Comparison of ENCODE assay signal across 15 cellular contexts in genomic region chr2:11930211-11930761, GRCh38.
DNase-seq lines count a peak whose midpoint lies in the region; ATAC-seq and TF ChIP-seq lines count a peak whose summit lies in the region.
"Had no signal": no experiment of that assay in that cellular context is flagged by ENCODE, and none has a peak within 500 bp of the region (broad histone marks: within the 10 kb centered on the region; RNA-seq: fewer than 3 reads in every experiment).

No MANE protein-coding gene starts in this region.

- CTCF ChIA-PET in A673 (lab: Charles Lee), result no interaction called here

- no peaks in the 10 kb centered on the region for H3K4me1 Mint-ChIP-seq in glutamatergic neuron (ENCODE audit: low read depth, unreplicated experiment)

- peaks cover 2% of the 10 kb centered on the region for H3K27me3 Mint-ChIP-seq in glutamatergic neuron (ENCODE audit: unreplicated experiment)
- H3K27me3 Mint-ChIP-seq: progenitor cell of endocrine pancreas had no signal

- peak; percentile 62 for DNase-seq in A673 (ENCODE audit: low spot score)
- DNase-seq in adrenal gland, result peak; percentile 22 to 64 (median 28)
- peak; percentile 86 for DNase-seq in lower lobe of right lung
- DNase-seq in glutamatergic neuron, result no peak
- DNase-seq: activated T-cell treated with anti-CD3 and anti-CD28 coated beads, Interleukin-2, amount 50 U/mL, for 4 hours; NCI-H1092; NCI-H510A; stimulated activated CD4-positive, alpha-beta T cell treated with anti-CD3 and anti-CD28 coated beads, Interleukin-4, amount 100 ng/mL, for 1 hour; stimulated activated naive CD4-positive, alpha-beta T cell treated with Interleukin-2 at 50 U/mL for 16 hours had no signal

- H3K27me3 ChIP-seq in A673 (replicated peaks; ENCODE audit: insufficient read depth, low read depth, low read length, poor library complexity) (no peaks in the 10 kb centered on the region), adrenal gland (no peaks in the 10 kb centered on the region), lower lobe of right lung (ENCODE audit: low read depth) (no peaks in the 10 kb centered on the region)
- H3K27me3 ChIP-seq: ascending aorta had no signal

- H3K9me3 ChIP-seq in A673 (ENCODE audit: low read depth, low read length, poor library complexity, severe bottlenecking) (no peaks in the 10 kb centered on the region), adrenal gland (replicated peaks in 1 of 3) (no peaks in the 10 kb centered on the region), lower lobe of right lung (no peaks in the 10 kb centered on the region)
- H3K9me3 ChIP-seq: ascending aorta had no signal

- peaks cover 10% of the 10 kb centered on the region for H3K4me1 ChIP-seq in A673 (ENCODE audit: insufficient read depth, low read length, poor library complexity, severe bottlenecking)
- no peaks in the 10 kb centered on the region for H3K4me1 ChIP-seq in adrenal gland (replicated peaks in 1 of 2)
- peaks cover 18% of the 10 kb centered on the region for H3K4me1 ChIP-seq in lower lobe of right lung
- H3K4me1 ChIP-seq: ascending aorta had no signal

- WGBS in adrenal gland, 4 donors, result 61 to 71% (median 67%) methylated on average over 11 of the region's 11 CpGs

- ATAC-seq in GM18868 (IDR thresholded peaks at IDR 0.05; ENCODE audit: unreplicated experiment) (peak; percentile 52), lower lobe of right lung (peak; percentile 54 to 84), HG02798 (IDR thresholded peaks at IDR 0.05; ENCODE audit: poor library complexity, unreplicated experiment) (no peak), GM19467 (IDR thresholded peaks at IDR 0.05; ENCODE audit: unreplicated experiment) (no peak), GM21786 (IDR thresholded peaks at IDR 0.05; ENCODE audit: unreplicated experiment) (no peak)
- ATAC-seq: activated T-cell treated with anti-CD3 and anti-CD28 coated beads, Interleukin-2, amount 50 U/mL, for 4 hours had no signal

- H3K4me3 ChIP-seq in A673 (ENCODE audit: low read depth, low read length, poor library complexity, severe bottlenecking) (no peak overlapping the region), adrenal gland (no peak overlapping the region), lower lobe of right lung (no peak overlapping the region)
- H3K4me3 ChIP-seq: ascending aorta had no signal

- H3K27ac ChIP-seq in A673 (ENCODE audit: low read depth, low read length, poor library complexity, severe bottlenecking), result peak overlapping the region; percentile 7
- H3K27ac ChIP-seq in adrenal gland, result peak overlapping the region in 1 of 5 donors; percentile 23
- peak overlapping the region; percentile 15 for H3K27ac ChIP-seq in lower lobe of right lung
- H3K27ac ChIP-seq: ascending aorta had no signal

- H3K27ac Mint-ChIP-seq in glutamatergic neuron (ENCODE audit: unreplicated experiment), result no peak overlapping the region
- H3K27ac Mint-ChIP-seq: progenitor cell of endocrine pancreas had no signal

- H3K4me3 Mint-ChIP-seq in glutamatergic neuron (ENCODE audit: unreplicated experiment), result no peak overlapping the region
- H3K4me3 Mint-ChIP-seq: activated T-cell treated with anti-CD3 and anti-CD28 coated beads, Interleukin-2, amount 50 U/mL, for 4 hours had no signal

- TF ChIP-seq POLR2A in adrenal gland (IDR thresholded peaks at IDR 0.05), result no peak

- H3K36me3 Mint-ChIP-seq in glutamatergic neuron (ENCODE audit: unreplicated experiment), result peaks cover 4% of the 10 kb centered on the region

- intact Hi-C loops in A673 (cut with micrococcal nuclease; ENCODE audit: unreplicated experiment) (no loop called here), adrenal gland (cut with DNase I) (no loop called here), lower lobe of right lung (cut with DNase I) (no loop called here)

- TF ChIP-seq CTCF in A673 (conservative IDR thresholded peaks at IDR 0.05; ENCODE audit: low read depth, low read length) (no peak), adrenal gland (IDR thresholded peaks at IDR 0.05) (no peak), lower lobe of right lung (IDR thresholded peaks at IDR 0.05) (no peak), glutamatergic neuron (IDR thresholded peaks at IDR 0.05; ENCODE audit: partially characterized antibody, unreplicated experiment) (no peak)

- no peaks in the 10 kb centered on the region for H3K9me3 Mint-ChIP-seq in glutamatergic neuron (ENCODE audit: unreplicated experiment)
- H3K9me3 Mint-ChIP-seq: activated T-cell treated with anti-CD3 and anti-CD28 coated beads, Interleukin-2, amount 50 U/mL, for 4 hours had no signal

- POLR2A ChIA-PET in A673 (lab: Charles Lee; ENCODE audit: low non-redundant PET), result no interaction called here

- no TSS peak for BruUV-seq in A673 (replicated peaks; lab: Mats Ljungman, UMichigan)

- H3K36me3 ChIP-seq in A673 (ENCODE audit: insufficient read depth, low read length, poor library complexity, severe bottlenecking) (no peaks in the 10 kb centered on the region), adrenal gland (replicated peaks in 1 of 2) (no peaks in the 10 kb centered on the region), lower lobe of right lung (no peaks in the 10 kb centered on the region)
- H3K36me3 ChIP-seq: ascending aorta had no signal

Comparison
In these comparisons a context has a peak if more than half of its experiments do, and no peak if none do; other contexts are left out.
1. ATAC-seq: peak in GM18868 (single experiment) and lower lobe of right lung (2 of 2); none in HG02798 (single experiment), GM19467 (single experiment) and GM21786 (single experiment).